ENCODE assay signal across 12 cellular contexts in genomic region chr19:6533000-6533328, GRCh38. TPM values are rescaled to one million over a fixed set of nuclear protein-coding genes. Genes with fewer than 3 reads are reported as not detected.
DNase-seq lines count a peak whose midpoint lies in the region; ATAC-seq, FAIRE-seq and TF ChIP-seq lines count a peak whose summit lies in the region.
"Had no signal": no experiment of that assay in that cellular context is flagged by ENCODE, and none has a peak within 500 bp of the region (broad histone marks: within the 10 kb centered on the region; RNA-seq: fewer than 3 reads in every experiment).

No MANE protein-coding gene starts in this region.

- no peak for TF ChIP-seq CTCF in CD14-positive monocyte (IDR thresholded peaks at IDR 0.05)
- no peak for TF ChIP-seq CTCF in H9 (conservative IDR thresholded peaks at IDR 0.05)
- no peak for TF ChIP-seq CTCF in keratinocyte (optimal IDR thresholded peaks at IDR 0.05 in 1 of 3, IDR thresholded peaks at IDR 0.05 in 1 of 3, conservative IDR thresholded peaks at IDR 0.05 in 1 of 3; ENCODE audit: extremely low read depth in 1 of 3, insufficient read depth in 2 of 3, low read length in 3 of 3)

- H2AK5ac ChIP-seq in H9 (ENCODE audit: insufficient read length, low read length) (no peak overlapping the region), mesenchymal stem cell (ENCODE audit: low read length, severe bottlenecking) (no peak overlapping the region)

- H3K79me1 ChIP-seq in H9 (ENCODE audit: insufficient read depth, low read depth, low read length, poor library complexity, severe bottlenecking) (no peaks in the 10 kb centered on the region), mesenchymal stem cell (replicated peaks; ENCODE audit: low read length, poor library complexity, severe bottlenecking) (peaks cover 3% of the 10 kb centered on the region)

- H3K4me1 ChIP-seq in H9 (ENCODE audit: insufficient read depth, low read length) = peaks cover 6% of the 10 kb centered on the region; the same call in 1 of the 2 replicates
- peaks cover 31% of the 10 kb centered on the region for H3K4me1 ChIP-seq in keratinocyte (ENCODE audit: control insufficient read depth, extremely low read depth, insufficient read depth, low read length)
- peaks cover 31% of the 10 kb centered on the region for H3K4me1 ChIP-seq in mesenchymal stem cell (ENCODE audit: control insufficient read depth, insufficient read depth, low read depth, low read length)

- peaks cover 13% of the 10 kb centered on the region; the same call in 1 of the 2 replicates for H3K27me3 ChIP-seq in H9 (ENCODE audit: insufficient read depth, low read length)
- H3K27me3 ChIP-seq in keratinocyte (ENCODE audit: control insufficient read depth, extremely low read depth, insufficient read depth, low read length) = no peaks in the 10 kb centered on the region
- H3K27me3 ChIP-seq in mesenchymal stem cell (ENCODE audit: control insufficient read depth in 1 of 2, insufficient read depth in 1 of 2, low read length in 2 of 2) = peaks cover 9 to 16% of the 10 kb centered on the region in 2 experiments

- no peak overlapping the region for H3K4ac ChIP-seq in H9 (ENCODE audit: low read depth, low read length)
- H3K4ac ChIP-seq in mesenchymal stem cell (ENCODE audit: low read depth in 1 of 2, low read length in 2 of 2) = no peak overlapping the region

- H4K8ac ChIP-seq in H9 (replicated peaks; ENCODE audit: insufficient read length, low read depth, low read length) (no peak overlapping the region), mesenchymal stem cell (ENCODE audit: low read length) (no peak overlapping the region)

- H3K36me3 Mint-ChIP-seq in CD14-positive monocyte = peaks cover 0 to 4% of the 10 kb centered on the region in 2 donors
- peaks cover 2 to 13% (median 12%) of the 10 kb centered on the region in 3 experiments; a peak in 6 of 7 replicates for H3K36me3 Mint-ChIP-seq in H9 (ENCODE audit: insufficient read depth in 1 of 3, low read depth in 3 of 3)
- H3K36me3 Mint-ChIP-seq in activated T-helper 2 cell treated with anti-CD3 and anti-CD28 coated beads, Interferon-gamma antibody, Interleukin-2, Interleukin-4, amounts not matched to agents 10 μg/mL and 5 μg/mL and 100 μg/mL, durations not matched to agents 14 hours and 24 hours and 36 hours (ENCODE audit: low read depth) = peaks cover 15% of the 10 kb centered on the region

- no peak overlapping the region for H3K27ac ChIP-seq in H9 (ENCODE audit: insufficient read length, low read depth, low read length)
- H3K27ac ChIP-seq in keratinocyte (ENCODE audit: control insufficient read depth, insufficient read depth, low read length) = no peak overlapping the region
- no peak overlapping the region for H3K27ac ChIP-seq in mesenchymal stem cell (ENCODE audit: low read length, poor library complexity, severe bottlenecking)

- no peak overlapping the region for H2AFZ ChIP-seq in H9 (ENCODE audit: low read length)
- no peak overlapping the region for H2AFZ ChIP-seq in keratinocyte (ENCODE audit: control insufficient read depth, low read length)
- H2AFZ ChIP-seq in mesenchymal stem cell (ENCODE audit: low read depth, low read length) = no peak overlapping the region

- ATAC-seq in HG03442 (IDR thresholded peaks at IDR 0.05; ENCODE audit: unreplicated experiment) (no peak), HG02642 (IDR thresholded peaks at IDR 0.05; ENCODE audit: poor library complexity, unreplicated experiment) (no peak)

- H3K4me2 ChIP-seq in H9 (ENCODE audit: insufficient read depth, insufficient read length, low read length) = peak overlapping the region; percentile 81
- peak overlapping the region; percentile 96 for H3K4me2 ChIP-seq in keratinocyte (ENCODE audit: control insufficient read depth, extremely low read depth, insufficient read depth, low read depth, low read length)
- H3K4me2 ChIP-seq in mesenchymal stem cell (ENCODE audit: low read length, poor library complexity, severe bottlenecking) = no peak overlapping the region

- intact Hi-C loops in CD14-positive monocyte (cut with micrococcal nuclease) = loop anchor here (5.0 kb wide), 1 partner anchor 44 kb away; no protein-coding TSS in a partner anchor
- intact Hi-C loops in activated T-helper 2 cell treated with anti-CD3 and anti-CD28 coated beads, Interferon-gamma antibody, Interleukin-2, Interleukin-4, amounts not matched to agents 10 μg/mL and 5 μg/mL and 100 μg/mL, durations not matched to agents 14 hours and 24 hours and 36 hours (cut with micrococcal nuclease) = loop anchor here (5.0 kb wide), 1 partner anchor 59 kb away; the partner anchor contains the start of gene CD70

- no peak overlapping the region for H4K5ac ChIP-seq in H9 (ENCODE audit: insufficient read length, low read depth, low read length)

- H3K36me3 ChIP-seq in keratinocyte (ENCODE audit: control insufficient read depth in 2 of 2, extremely low read depth in 1 of 2, insufficient read depth in 2 of 2, low read length in 2 of 2) (peaks cover 11 to 16% of the 10 kb centered on the region in 2 experiments), mesenchymal stem cell (ENCODE audit: control insufficient read depth in 1 of 2, insufficient read depth in 2 of 2, low read depth in 1 of 2, low read length in 2 of 2) (peaks cover 11 to 17% of the 10 kb centered on the region in 2 experiments)

- H2BK20ac ChIP-seq in H9 (ENCODE audit: low read depth, low read length, poor library complexity, severe bottlenecking) = no peak overlapping the region

- H4K91ac ChIP-seq in H9 (ENCODE audit: insufficient read length, low read depth, low read length) (no peak overlapping the region), mesenchymal stem cell (ENCODE audit: low read length) (no peak overlapping the region)

- H3K9me3 ChIP-seq in H9 (ENCODE audit: control insufficient read depth, low read depth, low read length) (no peaks in the 10 kb centered on the region), keratinocyte (ENCODE audit: control insufficient read depth, low read depth, low read length) (no peaks in the 10 kb centered on the region), mesenchymal stem cell (ENCODE audit: control insufficient read depth, low read length) (no peaks in the 10 kb centered on the region)

- H3K4me1 Mint-ChIP-seq in CD14-positive monocyte (peaks cover 61% of the 10 kb centered on the region), H9 (peaks cover 29 to 35% of the 10 kb centered on the region in 2 experiments)
- peaks cover 40% of the 10 kb centered on the region for H3K4me1 Mint-ChIP-seq in activated T-helper 2 cell treated with anti-CD3 and anti-CD28 coated beads, Interferon-gamma antibody, Interleukin-2, Interleukin-4, amounts not matched to agents 10 μg/mL and 5 μg/mL and 100 μg/mL, durations not matched to agents 14 hours and 24 hours and 36 hours (ENCODE audit: low read depth)

- no peaks in the 10 kb centered on the region for H4K20me1 ChIP-seq in H9 (ENCODE audit: control insufficient read depth, insufficient read depth, insufficient read length)
- no peaks in the 10 kb centered on the region for H4K20me1 ChIP-seq in keratinocyte (ENCODE audit: control insufficient read depth, extremely low read depth, insufficient read depth, low read length)

- H3K9me3 Mint-ChIP-seq in CD14-positive monocyte (peaks cover 0 to 15% (median 4%) of the 10 kb centered on the region in 7 donors), H9 (peaks cover 6 to 21% of the 10 kb centered on the region in 2 experiments)
- peaks cover 6% of the 10 kb centered on the region for H3K9me3 Mint-ChIP-seq in activated T-helper 2 cell treated with anti-CD3 and anti-CD28 coated beads, Interferon-gamma antibody, Interleukin-2, Interleukin-4, amounts not matched to agents 10 μg/mL and 5 μg/mL and 100 μg/mL, durations not matched to agents 14 hours and 24 hours and 36 hours

- no peak overlapping the region for H3K14ac ChIP-seq in H9 (ENCODE audit: insufficient read depth, low read length)
- no peak overlapping the region for H3K14ac ChIP-seq in mesenchymal stem cell (ENCODE audit: low read length in 2 of 2)

- dilution Hi-C loops in keratinocyte (cut with MboI; ENCODE audit: extremely low pct_ligation_motif_present, low sequenced_read_pairs) = no loop called here

- H3K23me2 ChIP-seq in H9 (ENCODE audit: insufficient read length, low read depth, low read length, poor library complexity, severe bottlenecking) = peaks cover 22% of the 10 kb centered on the region

- H3K4me3 ChIP-seq in keratinocyte (ENCODE audit: control insufficient read depth in 2 of 3, extremely low read depth in 1 of 3, insufficient read depth in 2 of 3, low read depth in 1 of 3, low read length in 3 of 3) (peak overlapping the region; percentile 70 to 95 (median 93)), mesenchymal stem cell (ENCODE audit: insufficient read depth in 1 of 2, low read depth in 1 of 2, low read length in 2 of 2) (peak overlapping the region in 1 of 2 experiments; percentile 84)

- H2BK120ac ChIP-seq in H9 (ENCODE audit: low read depth, low read length, poor library complexity, severe bottlenecking) (no peak overlapping the region), mesenchymal stem cell (ENCODE audit: low read depth, low read length) (no peak overlapping the region)

- H2BK12ac ChIP-seq in H9 (ENCODE audit: insufficient read length, low read depth, low read length) (no peak overlapping the region), mesenchymal stem cell (ENCODE audit: low read length in 2 of 2) (no peak overlapping the region)

- H3K9me1 ChIP-seq in keratinocyte (ENCODE audit: control insufficient read depth, extremely low read depth, insufficient read depth, low read length) = no peaks in the 10 kb centered on the region

- H3K9ac ChIP-seq in H9 (ENCODE audit: extremely low read depth, insufficient read length, low read length) = no peak overlapping the region
- peak overlapping the region; percentile 85 for H3K9ac ChIP-seq in keratinocyte (ENCODE audit: control insufficient read depth, extremely low read depth, insufficient read depth, low read length)
- H3K9ac ChIP-seq in mesenchymal stem cell (ENCODE audit: low read length) = no peak overlapping the region

- H3K23ac ChIP-seq in H9 (ENCODE audit: insufficient read length, low read depth, low read length) (no peak overlapping the region), mesenchymal stem cell (ENCODE audit: low read length in 2 of 2) (no peak overlapping the region)

- no CpG with 5 or more reads among the region's 3 CpGs for WGBS in H9 (ENCODE audit: extremely low coverage, insufficient read length, low lambda C conversion rate)
- WGBS in mesenchymal stem cell = 25% methylated on average over 3 of the region's 3 CpGs

- DNase-seq in CD14-positive monocyte (ENCODE audit: low spot score) (no peak), H9 (peak; percentile 55), keratinocyte (ENCODE audit: low read depth, low spot score) (no peak), mesenchymal stem cell (no peak), SK-N-DZ (ENCODE audit: low spot score) (no peak)
- no peak for DNase-seq in activated T-helper 2 cell treated with anti-CD3 and anti-CD28 coated beads, Interferon-gamma antibody, Interleukin-2, Interleukin-4, amounts not matched to agents 10 μg/mL and 5 μg/mL and 100 μg/mL, durations not matched to agents 14 hours and 24 hours and 36 hours (ENCODE audit: low spot score)
- DNase-seq: activated naive CD4-positive, alpha-beta T cell; NCI-H2029 had no signal

- H3K4me3 Mint-ChIP-seq in CD14-positive monocyte (peak overlapping the region; percentile 65 to 97), H9 (peak overlapping the region; percentile 70 to 78)
- H3K4me3 Mint-ChIP-seq in activated T-helper 2 cell treated with anti-CD3 and anti-CD28 coated beads, Interferon-gamma antibody, Interleukin-2, Interleukin-4, amounts not matched to agents 10 μg/mL and 5 μg/mL and 100 μg/mL, durations not matched to agents 14 hours and 24 hours and 36 hours (ENCODE audit: low read depth) = peak overlapping the region; percentile 70

- H2BK15ac ChIP-seq in H9 (ENCODE audit: low read depth, low read length) (no peak overlapping the region), mesenchymal stem cell (ENCODE audit: low read depth, poor library complexity, severe bottlenecking) (no peak overlapping the region)

- H3K27ac Mint-ChIP-seq in CD14-positive monocyte (peak overlapping the region in 3 of 7 donors; percentile 43 to 75 (median 59)), H9 (no peak overlapping the region)
- H3K27ac Mint-ChIP-seq in activated T-helper 2 cell treated with anti-CD3 and anti-CD28 coated beads, Interferon-gamma antibody, Interleukin-2, Interleukin-4, amounts not matched to agents 10 μg/mL and 5 μg/mL and 100 μg/mL, durations not matched to agents 14 hours and 24 hours and 36 hours = no peak overlapping the region

- H3K79me2 ChIP-seq in H9 (ENCODE audit: insufficient read depth, low read length) (no peaks in the 10 kb centered on the region), keratinocyte (ENCODE audit: control insufficient read depth, insufficient read depth, low read length) (peaks cover 35% of the 10 kb centered on the region)

- H3K56ac ChIP-seq in H9 (ENCODE audit: insufficient read length, low read depth, low read length) = no peak overlapping the region

- H3K27me3 Mint-ChIP-seq in CD14-positive monocyte (ENCODE audit: low read depth in 3 of 3) (peaks cover 33 to 40% (median 36%) of the 10 kb centered on the region in 3 donors), H9 (ENCODE audit: low read depth) (peaks cover 71% of the 10 kb centered on the region)
- peaks cover 24% of the 10 kb centered on the region for H3K27me3 Mint-ChIP-seq in activated T-helper 2 cell treated with anti-CD3 and anti-CD28 coated beads, Interferon-gamma antibody, Interleukin-2, Interleukin-4, amounts not matched to agents 10 μg/mL and 5 μg/mL and 100 μg/mL, durations not matched to agents 14 hours and 24 hours and 36 hours (ENCODE audit: low read depth)

- no peak for FAIRE-seq in keratinocyte (lab: Jason Lieb, UNC)
- FAIRE-seq: endometrium had no signal

- no peak overlapping the region for H3T11ph ChIP-seq in H9 (ENCODE audit: low read length)

- H2BK5ac ChIP-seq in H9 (ENCODE audit: insufficient read length, low read length) (no peak overlapping the region), mesenchymal stem cell (ENCODE audit: low read depth, low read length, poor library complexity, severe bottlenecking) (no peak overlapping the region)

- H3K18ac ChIP-seq in H9 (ENCODE audit: insufficient read length, low read depth, low read length) (no peak overlapping the region), mesenchymal stem cell (ENCODE audit: low read depth in 1 of 2, low read length in 2 of 2) (no peak overlapping the region)

RNA-seq across cellular contexts. Expression of gene TNFSF9, which starts 2.1 kb away (rescaled TPM):
- polyA plus RNA-seq in CD14-positive monocyte (1 to 10 TPM; 4.3 to 4.9 TPM), keratinocyte (11.1 to 12.8 TPM (median 12.3 TPM) in 3 replicates)
- 1.9 and 2.1 TPM in 2 replicates for total RNA-seq in H9 (2021)
- 6.9 and 7.4 TPM in 2 replicates for total RNA-seq in activated T-helper 2 cell treated with anti-CD3 and anti-CD28 coated beads, Interferon-gamma antibody, Interleukin-2, Interleukin-4, amounts not matched to agents 10 μg/mL and 5 μg/mL and 100 μg/mL, durations not matched to agents 14 hours and 24 hours and 36 hours
- 5.9 TPM for polyA plus RNA-seq in keratinocyte (2011; ENCODE audit: low read depth)
- polyA plus RNA-seq in keratinocyte (2011; cell fraction: cytosol; rRNA removed) = 7.6 and 8.5 TPM in 2 replicates
- polyA plus RNA-seq in keratinocyte (2011; cell fraction: nucleus; rRNA removed) = 20.4 and 25.8 TPM in 2 replicates
- polyA plus RNA-seq in keratinocyte (2012; ENCODE audit: low replicate concordance) = 19.1 and 22.5 TPM in 2 replicates
- polyA minus RNA-seq in keratinocyte = 4.0 to 11.9 TPM (median 4.3 TPM) in 3 replicates
- 15.5 TPM for polyA minus RNA-seq in keratinocyte (2011; cell fraction: cytosol; rRNA and poly(A)+ RNA removed)
- 13.7 and 13.8 TPM in 2 replicates for polyA minus RNA-seq in keratinocyte (2011; cell fraction: nucleus; rRNA and poly(A)+ RNA removed)
- polyA plus RNA-seq in mesenchymal stem cell (2013, experiment 1 of 2) = 3.2 TPM
- 3.4 TPM for polyA plus RNA-seq in mesenchymal stem cell (2013, experiment 2 of 2)
- 0.08 and 0.29 TPM in 2 replicates for polyA plus RNA-seq in SK-N-DZ (2014; cell fraction: cytosol; rRNA removed)
- polyA plus RNA-seq in SK-N-DZ (2014; cell fraction: nucleus; rRNA removed) = not detected in 2 replicates

RNA-seq across cellular contexts. Expression of gene TUBB4A, which starts 30.9 kb away (rescaled TPM):
- not detected for polyA plus RNA-seq in CD14-positive monocyte
- total RNA-seq in H9 (2021) = 19.5 and 20.3 TPM in 2 replicates
- total RNA-seq in activated T-helper 2 cell treated with anti-CD3 and anti-CD28 coated beads, Interferon-gamma antibody, Interleukin-2, Interleukin-4, amounts not matched to agents 10 μg/mL and 5 μg/mL and 100 μg/mL, durations not matched to agents 14 hours and 24 hours and 36 hours = 7.9 and 11.3 TPM in 2 replicates
- polyA plus RNA-seq in keratinocyte = not detected in 3 replicates
- not detected for polyA plus RNA-seq in keratinocyte (2011; ENCODE audit: low read depth)
- not detected in 2 replicates for polyA plus RNA-seq in keratinocyte (2011; cell fraction: cytosol; rRNA removed)
- not detected in 2 replicates for polyA plus RNA-seq in keratinocyte (2011; cell fraction: nucleus; rRNA removed)
- not detected in 2 replicates for polyA plus RNA-seq in keratinocyte (2012; ENCODE audit: low replicate concordance)
- not detected in 3 replicates for polyA minus RNA-seq in keratinocyte
- polyA minus RNA-seq in keratinocyte (2011; cell fraction: cytosol; rRNA and poly(A)+ RNA removed) = not detected
- not detected in 2 replicates for polyA minus RNA-seq in keratinocyte (2011; cell fraction: nucleus; rRNA and poly(A)+ RNA removed)
- not detected for polyA plus RNA-seq in mesenchymal stem cell (2013, experiment 1 of 2)
- 0.01 TPM for polyA plus RNA-seq in mesenchymal stem cell (2013, experiment 2 of 2)
- 8.0 and 9.6 TPM in 2 replicates for polyA plus RNA-seq in SK-N-DZ (2014; cell fraction: cytosol; rRNA removed)
- polyA plus RNA-seq in SK-N-DZ (2014; cell fraction: nucleus; rRNA removed) = 2.2 and 3.8 TPM in 2 replicates
- total RNA-seq: HT-29 had no signal

RNA-seq across cellular contexts. Expression of gene DENND1C, which starts 51.4 kb away (rescaled TPM):
- polyA plus RNA-seq in CD14-positive monocyte (10 to 100 TPM; 11.2 to 20.5 TPM), keratinocyte (0.09 to 0.13 TPM in 2 of 3 replicates, not detected in the other)
- 2.4 TPM in 2 replicates for total RNA-seq in H9 (2021)
- total RNA-seq in activated T-helper 2 cell treated with anti-CD3 and anti-CD28 coated beads, Interferon-gamma antibody, Interleukin-2, Interleukin-4, amounts not matched to agents 10 μg/mL and 5 μg/mL and 100 μg/mL, durations not matched to agents 14 hours and 24 hours and 36 hours = 64.3 and 70.0 TPM in 2 replicates
- polyA plus RNA-seq in keratinocyte (2011; ENCODE audit: low read depth) = not detected
- polyA plus RNA-seq in keratinocyte (2011; cell fraction: cytosol; rRNA removed) = 0.06 and 0.09 TPM in 2 replicates
- 0.05 and 0.10 TPM in 2 replicates for polyA plus RNA-seq in keratinocyte (2011; cell fraction: nucleus; rRNA removed)
- 7.1 and 26.3 TPM in 2 replicates for polyA plus RNA-seq in keratinocyte (2012; ENCODE audit: low replicate concordance)
- polyA minus RNA-seq in keratinocyte = not detected in 3 replicates
- polyA minus RNA-seq in keratinocyte (2011; cell fraction: cytosol; rRNA and poly(A)+ RNA removed) = not detected
- polyA minus RNA-seq in keratinocyte (2011; cell fraction: nucleus; rRNA and poly(A)+ RNA removed) = not detected in 2 replicates
- 0.03 TPM for polyA plus RNA-seq in mesenchymal stem cell (2013, experiment 1 of 2)
- polyA plus RNA-seq in mesenchymal stem cell (2013, experiment 2 of 2) = 0.04 TPM
- not detected in 2 replicates for polyA plus RNA-seq in SK-N-DZ (2014; cell fraction: cytosol; rRNA removed)
- 0.72 TPM in 1 of 2 replicates, not detected in the other for polyA plus RNA-seq in SK-N-DZ (2014; cell fraction: nucleus; rRNA removed)
- total RNA-seq: HT-29 had no signal

RNA-seq across cellular contexts. Expression of gene CD70, which starts 58.0 kb away (rescaled TPM):
- polyA plus RNA-seq in CD14-positive monocyte = not detected
- total RNA-seq in H9 (2021) = 1.2 and 1.3 TPM in 2 replicates
- total RNA-seq in activated T-helper 2 cell treated with anti-CD3 and anti-CD28 coated beads, Interferon-gamma antibody, Interleukin-2, Interleukin-4, amounts not matched to agents 10 μg/mL and 5 μg/mL and 100 μg/mL, durations not matched to agents 14 hours and 24 hours and 36 hours = 85.5 and 88.7 TPM in 2 replicates
- polyA plus RNA-seq in keratinocyte = 0.22 to 0.53 TPM (median 0.30 TPM) in 3 replicates
- polyA plus RNA-seq in keratinocyte (2011; ENCODE audit: low read depth) = not detected
- polyA plus RNA-seq in keratinocyte (2011; cell fraction: cytosol; rRNA removed) = 0.12 and 0.31 TPM in 2 replicates
- polyA plus RNA-seq in keratinocyte (2011; cell fraction: nucleus; rRNA removed) = 0.18 and 0.28 TPM in 2 replicates
- polyA plus RNA-seq in keratinocyte (2012; ENCODE audit: low replicate concordance) = 0.20 and 0.34 TPM in 2 replicates
- polyA minus RNA-seq in keratinocyte = not detected in 3 replicates
- not detected for polyA minus RNA-seq in keratinocyte (2011; cell fraction: cytosol; rRNA and poly(A)+ RNA removed)
- polyA minus RNA-seq in keratinocyte (2011; cell fraction: nucleus; rRNA and poly(A)+ RNA removed) = not detected in 2 replicates
- polyA plus RNA-seq in mesenchymal stem cell (2013, experiment 1 of 2) = not detected
- not detected for polyA plus RNA-seq in mesenchymal stem cell (2013, experiment 2 of 2)
- polyA plus RNA-seq in SK-N-DZ (2014; cell fraction: cytosol; rRNA removed) = not detected in 2 replicates
- polyA plus RNA-seq in SK-N-DZ (2014; cell fraction: nucleus; rRNA removed) = not detected in 2 replicates
- total RNA-seq: HT-29 had no signal

Comparison
In these comparisons a context has a peak if more than half of its experiments do, and no peak if none do; other contexts are left out.
1. RNA of gene DENND1C, which starts 51.4 kb away (total RNA-seq): 64.3 to 70.0 TPM in activated T-helper 2 cell treated with anti-CD3 and anti-CD28 coated beads, Interferon-gamma antibody, Interleukin-2, Interleukin-4, amounts not matched to agents 10 μg/mL and 5 μg/mL and 100 μg/mL, durations not matched to agents 14 hours and 24 hours and 36 hours; 2.4 TPM in H9; every median in the first group is over 10 times any median in the second.
2. Peak in every context shown above with its lines, with median percentiles within 50 percentile points of each other: H3K4me3 Mint-ChIP-seq.